30 cellular contexts compared by ENCODE assay signal in the genomic region with DNA sequence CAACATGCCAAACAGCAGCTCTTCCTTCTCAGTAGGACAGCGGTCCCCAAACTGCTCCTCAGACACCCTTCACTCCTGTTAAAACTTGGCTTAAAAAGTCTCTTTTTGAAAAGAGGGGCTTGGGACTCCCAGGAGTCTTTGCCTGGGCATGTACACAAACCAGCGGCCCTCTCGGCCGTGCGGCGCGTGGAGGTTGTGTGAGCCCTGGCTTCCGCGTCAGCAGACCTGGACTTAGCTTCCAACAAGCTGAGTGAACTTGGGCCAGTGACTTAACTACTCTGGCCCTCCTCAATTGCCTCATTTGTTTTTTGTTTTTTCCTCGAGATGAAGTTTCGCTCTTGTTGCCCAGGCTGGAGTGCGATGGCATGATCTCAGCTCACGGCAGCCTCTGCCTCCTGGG. TPM values are rescaled to one million over a fixed set of nuclear protein-coding genes. Genes with fewer than 3 reads are reported as not detected.
"Had no signal": no experiment of that assay in that cellular context is flagged by ENCODE, and none has a peak within 500 bp of the region (broad histone marks: within the 10 kb centered on the region; RNA-seq: fewer than 3 reads in every experiment).

No MANE protein-coding gene starts in this region.

- DNase-seq: activated CD4-positive, alpha-beta memory T cell treated with anti-CD3 and anti-CD28 coated beads, Interleukin-2, amount 10 ng/mL, durations not matched to agents 7 days and 5 days; activated CD4-positive, alpha-beta T cell treated with anti-CD3 and anti-CD28 coated beads for 1 hour; activated CD4-positive, alpha-beta T cell treated with anti-CD3 and anti-CD28 coated beads for 4 hours; activated CD4-positive, alpha-beta T cell treated with anti-CD3 and anti-CD28 coated beads, Interleukin-2, amount 10 ng/mL, durations not matched to agents 7 days and 5 days; activated CD4-positive, alpha-beta T cell treated with anti-CD3 and anti-CD28 coated beads, Interleukin-2, amount 50 U/mL, for 4 hours; activated CD4-positive, CD25-positive, alpha-beta regulatory T cell; activated CD8-positive, alpha-beta memory T cell treated with anti-CD3 and anti-CD28 coated beads, Interleukin-2, amount 50 U/mL, for 48 hours; activated gamma-delta T cell; activated naive CD4-positive, alpha-beta T cell; activated naive CD4-positive, alpha-beta T cell treated with anti-CD3 and anti-CD28 coated beads, Interleukin-2, amount 10 ng/mL, durations not matched to agents 7 days and 5 days; activated naive CD8-positive, alpha-beta T cell treated with anti-CD3 and anti-CD28 coated beads, Interleukin-2, amount 10 ng/mL, durations not matched to agents 7 days and 5 days; activated T-cell treated with anti-CD3 and anti-CD28 coated beads for 4 hours; activated T-cell treated with anti-CD3 and anti-CD28 coated beads, Interleukin-2, amount 50 U/mL, for 24 hours; activated T-cell treated with anti-CD3 and anti-CD28 coated beads, Interleukin-2, amount 50 U/mL, for 72 hours; brain microvascular endothelial cell; dorsolateral prefrontal cortex; effector memory CD4-positive, alpha-beta T cell; endodermal cell; foreskin fibroblast; T-helper 1 cell; T-helper 17 cell had no signal

- H3K4me1 Mint-ChIP-seq: activated naive CD4-positive, alpha-beta T cell treated with anti-CD3 and anti-CD28 coated beads, Interleukin-2, amount 10 ng/mL, durations not matched to agents 7 days and 5 days had no signal

- H3K36me3 Mint-ChIP-seq: activated naive CD4-positive, alpha-beta T cell treated with anti-CD3 and anti-CD28 coated beads, Interleukin-2, amount 10 ng/mL, durations not matched to agents 7 days and 5 days; activated naive CD4-positive, alpha-beta T cell treated with anti-CD3 and anti-CD28 coated beads, Interleukin-2, amount 50 U/mL, for 72 hours; activated naive CD8-positive, alpha-beta T cell treated with anti-CD3 and anti-CD28 coated beads, Interleukin-2, amount 10 ng/mL, durations not matched to agents 7 days and 5 days had no signal

- H3K27ac Mint-ChIP-seq: activated CD4-positive, alpha-beta memory T cell treated with anti-CD3 and anti-CD28 coated beads, Interleukin-2, amount 10 ng/mL, durations not matched to agents 7 days and 5 days; activated CD4-positive, alpha-beta T cell treated with anti-CD3 and anti-CD28 coated beads, Interleukin-2, amount 10 ng/mL, durations not matched to agents 7 days and 5 days; activated naive CD4-positive, alpha-beta T cell treated with anti-CD3 and anti-CD28 coated beads, Interleukin-2, amount 10 ng/mL, durations not matched to agents 7 days and 5 days; activated naive CD4-positive, alpha-beta T cell treated with anti-CD3 and anti-CD28 coated beads, Interleukin-2, amount 50 U/mL, for 72 hours; activated naive CD8-positive, alpha-beta T cell treated with anti-CD3 and anti-CD28 coated beads, Interleukin-2, amount 10 ng/mL, durations not matched to agents 7 days and 5 days; activated T-cell treated with anti-CD3 and anti-CD28 coated beads, Interleukin-2, amount 50 U/mL, for 24 hours; activated T-cell treated with anti-CD3 and anti-CD28 coated beads, Interleukin-2, amount 50 U/mL, for 72 hours; dendritic cell treated with granulocyte-macrophage colony-stimulating factor and Interleukin-4, amounts not matched to agents 40 ng/mL and 50 ng/mL, for 4 days; endodermal cell; T-helper 17 cell had no signal

- H3K4me1 ChIP-seq: ascending aorta had no signal

- H3K27ac ChIP-seq: ascending aorta, brain microvascular endothelial cell, coronary artery had no signal

- H3K9me3 Mint-ChIP-seq: activated CD4-positive, alpha-beta memory T cell treated with anti-CD3 and anti-CD28 coated beads, Interleukin-2, amount 10 ng/mL, durations not matched to agents 7 days and 5 days; activated CD4-positive, alpha-beta T cell treated with anti-CD3 and anti-CD28 coated beads, Interleukin-2, amount 10 ng/mL, durations not matched to agents 7 days and 5 days; activated naive CD4-positive, alpha-beta T cell treated with anti-CD3 and anti-CD28 coated beads, Interleukin-2, amount 10 ng/mL, durations not matched to agents 7 days and 5 days; activated naive CD4-positive, alpha-beta T cell treated with anti-CD3 and anti-CD28 coated beads, Interleukin-2, amount 50 U/mL, for 72 hours; activated naive CD8-positive, alpha-beta T cell treated with anti-CD3 and anti-CD28 coated beads, Interleukin-2, amount 10 ng/mL, durations not matched to agents 7 days and 5 days; activated T-cell treated with anti-CD3 and anti-CD28 coated beads, Interleukin-2, amount 50 U/mL, for 24 hours; activated T-cell treated with anti-CD3 and anti-CD28 coated beads, Interleukin-2, amount 50 U/mL, for 72 hours; central memory CD8-positive, alpha-beta T cell; dendritic cell treated with granulocyte-macrophage colony-stimulating factor and Interleukin-4, amounts not matched to agents 40 ng/mL and 50 ng/mL, for 4 days; endodermal cell had no signal

- ATAC-seq: esophagus mucosa, T-helper 17 cell had no signal

- H3K27me3 ChIP-seq: ascending aorta had no signal

- FAIRE-seq: bronchial epithelial cell, frontal cortex had no signal

- H3K36me3 ChIP-seq: ascending aorta, brain microvascular endothelial cell had no signal

- H3K4me3 ChIP-seq: ascending aorta, coronary artery, dorsolateral prefrontal cortex had no signal

- H3K9me3 ChIP-seq: ascending aorta had no signal

- H3K4me3 Mint-ChIP-seq: activated CD4-positive, alpha-beta memory T cell treated with anti-CD3 and anti-CD28 coated beads, Interleukin-2, amount 10 ng/mL, durations not matched to agents 7 days and 5 days; activated CD4-positive, alpha-beta T cell treated with anti-CD3 and anti-CD28 coated beads, Interleukin-2, amount 10 ng/mL, durations not matched to agents 7 days and 5 days; activated naive CD4-positive, alpha-beta T cell treated with anti-CD3 and anti-CD28 coated beads, Interleukin-2, amount 10 ng/mL, durations not matched to agents 7 days and 5 days; activated naive CD8-positive, alpha-beta T cell treated with anti-CD3 and anti-CD28 coated beads, Interleukin-2, amount 10 ng/mL, durations not matched to agents 7 days and 5 days; activated T-cell treated with anti-CD3 and anti-CD28 coated beads, Interleukin-2, amount 50 U/mL, for 24 hours; activated T-cell treated with anti-CD3 and anti-CD28 coated beads, Interleukin-2, amount 50 U/mL, for 72 hours; central memory CD8-positive, alpha-beta T cell; dendritic cell treated with granulocyte-macrophage colony-stimulating factor and Interleukin-4, amounts not matched to agents 40 ng/mL and 50 ng/mL, for 4 days; endodermal cell; T-helper 17 cell had no signal

RNA-seq across cellular contexts. Expression of a gene that starts 15.3 kb away (rescaled TPM):
- total RNA-seq: epithelial cell of proximal tubule had no signal
